24 cellular contexts compared by ENCODE assay signal in genomic region chr5:3341446-3342240, GRCh38.
"Had no signal": no experiment of that assay in that cellular context is flagged by ENCODE, and none has a peak within 500 bp of the region (broad histone marks: within the 10 kb centered on the region; RNA-seq: fewer than 3 reads in every experiment).

No MANE protein-coding gene starts in this region.

- H3K27ac ChIP-seq: epithelial cell of prostate, esophagus squamous epithelium, heart left ventricle, pancreas, suprapubic skin, thyroid gland, vagina had no signal

- FAIRE-seq: islet of Langerhans, pancreas had no signal

- H3K9me3 Mint-ChIP-seq: neural crest cell, type B pancreatic cell had no signal

- DNase-seq: effector memory CD8-positive, alpha-beta T cell; esophagus squamous epithelium; foreskin melanocyte; hippocampal formation; mammary epithelial cell; mucosa of descending colon; naive thymus-derived CD8-positive, alpha-beta T cell; occipital lobe; pancreas; right cardiac atrium; stimulated activated CD4-positive, alpha-beta T cell treated with anti-CD3 and anti-CD28 coated beads, Interleukin-4, amount 100 ng/mL, for 1 hour; stimulated activated CD8-positive, alpha-beta memory T cell treated with anti-CD3 and anti-CD28 coated beads, Interleukin-4, amount 100 ng/mL, for 48 hours; stimulated activated naive CD8-positive, alpha-beta T cell treated with anti-CD3 and anti-CD28 coated beads, Interleukin-15, Interleukin-2, amounts not matched to agents 100 U/mL and 50 U/mL, for 24 hours; thyroid gland had no signal

- H3K4me3 Mint-ChIP-seq: effector memory CD8-positive, alpha-beta T cell; naive thymus-derived CD8-positive, alpha-beta T cell; neural crest cell; stimulated activated effector memory CD8-positive, alpha-beta T cell treated with anti-CD3 and anti-CD28 coated beads, Interleukin-12 subunit alpha, Interleukin-12 subunit beta, amount 100 ng/mL, for 72 hours; type B pancreatic cell had no signal

- H3K27me3 Mint-ChIP-seq: effector memory CD8-positive, alpha-beta T cell; naive thymus-derived CD8-positive, alpha-beta T cell had no signal

- H3K36me3 Mint-ChIP-seq: naive thymus-derived CD8-positive, alpha-beta T cell; stimulated activated effector memory CD8-positive, alpha-beta T cell treated with anti-CD3 and anti-CD28 coated beads, Interleukin-12 subunit alpha, Interleukin-12 subunit beta, amount 100 ng/mL, for 72 hours; type B pancreatic cell had no signal

- ATAC-seq: effector memory CD8-positive, alpha-beta T cell; heart left ventricle; left lobe of liver; mucosa of descending colon; naive thymus-derived CD8-positive, alpha-beta T cell; pancreas; right cardiac atrium; stimulated activated effector memory CD8-positive, alpha-beta T cell treated with anti-CD3 and anti-CD28 coated beads, Interleukin-12 subunit alpha, Interleukin-12 subunit beta, amount 100 ng/mL, for 72 hours; stimulated activated naive CD8-positive, alpha-beta T cell treated with anti-CD3 and anti-CD28 coated beads, Interleukin-15, Interleukin-2, amounts not matched to agents 100 U/mL and 50 U/mL, for 24 hours had no signal

- H3K27ac Mint-ChIP-seq: effector memory CD8-positive, alpha-beta T cell; naive thymus-derived CD8-positive, alpha-beta T cell; progenitor cell of endocrine pancreas; stimulated activated effector memory CD8-positive, alpha-beta T cell treated with anti-CD3 and anti-CD28 coated beads, Interleukin-12 subunit alpha, Interleukin-12 subunit beta, amount 100 ng/mL, for 72 hours; type B pancreatic cell had no signal

- H3K4me1 Mint-ChIP-seq: naive thymus-derived CD8-positive, alpha-beta T cell; stimulated activated effector memory CD8-positive, alpha-beta T cell treated with anti-CD3 and anti-CD28 coated beads, Interleukin-12 subunit alpha, Interleukin-12 subunit beta, amount 100 ng/mL, for 72 hours had no signal
